Comparison of ENCODE assay signal across 14 cellular contexts in genomic region chr1:30506785-30507312, GRCh38.
DNase-seq lines count a peak whose midpoint lies in the region; FAIRE-seq and TF ChIP-seq lines count a peak whose summit lies in the region.
"Had no signal": no experiment of that assay in that cellular context is flagged by ENCODE, and none has a peak within 500 bp of the region (broad histone marks: within the 10 kb centered on the region; RNA-seq: fewer than 3 reads in every experiment).

No MANE protein-coding gene starts in this region.

- no peaks in the 10 kb centered on the region for H3K79me2 ChIP-seq in osteoblast (ENCODE audit: insufficient read depth, low read length)

- H3K9me3 ChIP-seq in osteoblast (ENCODE audit: low read depth, low read length) (no peaks in the 10 kb centered on the region), stomach (no peaks in the 10 kb centered on the region)

- no peak overlapping the region for H3K4me2 ChIP-seq in osteoblast (ENCODE audit: insufficient read depth, low read length)

- peaks cover 4% of the 10 kb centered on the region for H3K4me1 ChIP-seq in osteoblast (ENCODE audit: insufficient read depth, low read length)
- H3K4me1 ChIP-seq in stomach, result no peaks in the 10 kb centered on the region

- H4K20me1 ChIP-seq in osteoblast (ENCODE audit: insufficient read depth, low read length), result no peaks in the 10 kb centered on the region

- peak; percentile 28 for DNase-seq in activated CD8-positive, alpha-beta memory T cell treated with anti-CD3 and anti-CD28 coated beads for 24 hours
- DNase-seq in activated CD8-positive, alpha-beta memory T cell treated with anti-CD3 and anti-CD28 coated beads, Interleukin-2, amount 50 U/mL, for 48 hours, result no peak
- DNase-seq in coronary artery (ENCODE audit: low spot score), result peak; percentile 53
- peak; percentile 62 for DNase-seq in osteoblast (ENCODE audit: insufficient read length, low spot score, missing footprints)
- DNase-seq in stomach, result peak; percentile 20
- DNase-seq in GM19239 (ENCODE audit: insufficient read length, low spot score), result no peak
- DNase-seq in NCI-H1092 (lab: John Stamatoyannopoulos, UW), result no peak
- DNase-seq: COR-L47, DND-41, GDM1, HCEC 1CT, HFFc6 had no signal

- H3K4me3 ChIP-seq in coronary artery (no peak overlapping the region), osteoblast (ENCODE audit: insufficient read depth, low read length) (no peak overlapping the region), stomach (no peak overlapping the region)

- FAIRE-seq in GM19239 (lab: Jason Lieb, UNC), result no peak

- no peak overlapping the region for H2AFZ ChIP-seq in osteoblast (ENCODE audit: low read length)

- H3K27ac ChIP-seq in coronary artery (no peak overlapping the region), osteoblast (ENCODE audit: low read depth, low read length) (no peak overlapping the region), stomach (no peak overlapping the region)
- H3K27ac ChIP-seq: 22Rv1, HL-60 had no signal

- WGBS in stomach, 5 donors, result 80 to 93% (median 87%) methylated on average over 3 to 4 of the region's 4 CpGs

- TF ChIP-seq EP300 in stomach (IDR thresholded peaks at IDR 0.05), result no peak

- intact Hi-C loops in stomach (cut with DNase I; ENCODE audit: low total_unique reads), result no loop called here

- TF ChIP-seq CTCF in coronary artery (IDR thresholded peaks at IDR 0.05) (no peak), osteoblast (IDR thresholded peaks at IDR 0.05; ENCODE audit: extremely low read depth, low read depth, low read length) (no peak), stomach (IDR thresholded peaks at IDR 0.05) (no peak)

- H3K27me3 ChIP-seq in osteoblast (ENCODE audit: insufficient read depth, low read length) (peaks cover 7% of the 10 kb centered on the region), stomach (peaks cover 0 to 41% (median 8%) of the 10 kb centered on the region in 3 donors)

- TF ChIP-seq POLR2A in stomach (IDR thresholded peaks at IDR 0.05), result no peak

- H3K36me3 ChIP-seq in osteoblast (ENCODE audit: insufficient read depth, low read length) (no peaks in the 10 kb centered on the region), stomach (no peaks in the 10 kb centered on the region)

Comparison
In these comparisons a context has a peak if more than half of its experiments do, and no peak if none do; other contexts are left out.
1. DNase-seq: peak in activated CD8-positive, alpha-beta memory T cell treated with anti-CD3 and anti-CD28 coated beads for 24 hours (single experiment), coronary artery (single experiment), osteoblast (single experiment) and stomach (single experiment); none in activated CD8-positive, alpha-beta memory T cell treated with anti-CD3 and anti-CD28 coated beads, Interleukin-2, amount 50 U/mL, for 48 hours (single experiment), GM19239 (single experiment) and NCI-H1092 (single experiment).